ENCODE assay signal across 8 cellular contexts in the genomic region with DNA sequence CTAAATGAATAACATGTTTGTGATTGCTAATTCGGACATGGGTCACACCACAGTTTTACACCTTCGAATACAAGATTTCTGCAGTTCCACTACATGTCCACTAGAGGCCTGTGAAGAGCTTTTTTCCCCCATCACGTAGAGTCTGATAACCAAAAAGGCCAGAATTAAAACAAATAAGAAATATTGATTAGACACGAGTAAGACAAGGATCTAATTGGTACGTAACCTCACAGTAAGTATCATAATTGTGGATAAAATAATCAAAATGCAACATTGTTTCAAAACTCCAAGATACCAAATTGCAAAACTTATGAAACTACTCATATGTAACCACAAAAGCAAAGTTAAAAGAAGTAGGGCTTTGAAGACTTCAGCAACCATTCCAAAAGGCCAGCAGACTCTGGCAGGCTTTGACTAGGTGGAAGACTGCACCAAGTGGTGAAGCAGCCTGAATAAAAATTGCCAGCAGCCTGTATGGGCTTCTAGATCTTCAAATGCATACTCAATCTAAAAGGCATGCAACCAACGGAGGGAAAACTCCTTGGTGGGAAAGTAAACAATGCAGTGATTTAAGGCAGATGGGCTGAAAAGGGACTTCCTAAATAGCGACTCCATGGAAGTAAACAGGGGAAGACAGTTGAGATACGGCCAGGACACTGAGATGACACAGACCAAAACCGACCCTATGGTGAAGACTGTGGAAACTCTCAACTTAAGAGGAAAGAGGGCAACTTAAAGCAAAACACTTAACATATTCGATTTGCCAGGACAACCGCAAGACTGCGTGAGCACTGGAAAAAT. TPM values are rescaled to one million over a fixed set of nuclear protein-coding genes. Genes with fewer than 3 reads are reported as not detected.
DNase-seq lines count a peak whose midpoint lies in the region; ATAC-seq and FAIRE-seq lines count a peak whose summit lies in the region.

No MANE protein-coding gene starts in this region.

- peak; percentile 53 to 58 for ATAC-seq in CD4-positive, CD25-positive, alpha-beta regulatory T cell (ENCODE audit: low read depth in 2 of 2)
- ATAC-seq in GM18867 (IDR thresholded peaks at IDR 0.05; ENCODE audit: unreplicated experiment), result peak; percentile 80
- ATAC-seq in effector memory CD8-positive, alpha-beta T cell (replicated peaks), result peak; percentile 54
- ATAC-seq in activated CD8-positive, alpha-beta memory T cell treated with anti-CD3 and anti-CD28 coated beads, Interleukin-2, amount 10 ng/mL, durations not matched to agents 7 days and 5 days, result no peak

- no peaks in the 10 kb centered on the region for H3K9me3 ChIP-seq in CD4-positive, CD25-positive, alpha-beta regulatory T cell (ENCODE audit: control insufficient read depth in 2 of 2, low read length in 2 of 2)
- H3K9me3 ChIP-seq in mesodermal cell (ENCODE audit: control insufficient read depth, low read length), result peaks cover 7% of the 10 kb centered on the region

- CTCF ChIA-PET in activated CD8-positive, alpha-beta memory T cell treated with anti-CD3 and anti-CD28 coated beads, Interleukin-2, amount 10 ng/mL, durations not matched to agents 7 days and 5 days (lab: Charles Lee), result interaction anchor here (0.6 to 3.1 kb wide), 6 partner anchors 15 to 494 kb away, joined by 3 to 21 read pairs (median 4); no protein-coding TSS in a partner anchor

- H3K27me3 ChIP-seq in CD4-positive, CD25-positive, alpha-beta regulatory T cell (ENCODE audit: control insufficient read depth, insufficient read depth, low read length), result peaks cover 5% of the 10 kb centered on the region

- peaks cover 13% of the 10 kb centered on the region for H3K27me3 Mint-ChIP-seq in CD4-positive, CD25-positive, alpha-beta regulatory T cell
- peaks cover 4 to 6% of the 10 kb centered on the region in 2 donors for H3K27me3 Mint-ChIP-seq in effector memory CD8-positive, alpha-beta T cell
- H3K27me3 Mint-ChIP-seq in activated CD8-positive, alpha-beta memory T cell treated with anti-CD3 and anti-CD28 coated beads, Interleukin-2, amount 10 ng/mL, durations not matched to agents 7 days and 5 days, result no peaks in the 10 kb centered on the region

- H3K27ac Mint-ChIP-seq in CD4-positive, CD25-positive, alpha-beta regulatory T cell, result no peak overlapping the region
- no peak overlapping the region for H3K27ac Mint-ChIP-seq in effector memory CD8-positive, alpha-beta T cell
- H3K27ac Mint-ChIP-seq in activated CD8-positive, alpha-beta memory T cell treated with anti-CD3 and anti-CD28 coated beads, Interleukin-2, amount 10 ng/mL, durations not matched to agents 7 days and 5 days, result no peak overlapping the region

- H3K27ac ChIP-seq in CD4-positive, CD25-positive, alpha-beta regulatory T cell (ENCODE audit: insufficient read depth, low read length, poor library complexity, severe bottlenecking), result no peak overlapping the region
- H3K27ac ChIP-seq in mesodermal cell (ENCODE audit: low read depth, low read length, severe bottlenecking), result peak overlapping the region; percentile 95

- peaks cover 3% of the 10 kb centered on the region for H3K4me1 ChIP-seq in CD4-positive, CD25-positive, alpha-beta regulatory T cell (ENCODE audit: control insufficient read depth, insufficient read depth, low read length, poor library complexity, severe bottlenecking)
- H3K4me1 ChIP-seq in mesodermal cell (ENCODE audit: control insufficient read depth, insufficient read depth, low read length, poor library complexity, severe bottlenecking), result peaks cover 28% of the 10 kb centered on the region

- H3K4me1 Mint-ChIP-seq in CD4-positive, CD25-positive, alpha-beta regulatory T cell, result peaks cover 0 to 5% (median 3%) of the 10 kb centered on the region in 4 donors
- H3K4me1 Mint-ChIP-seq in effector memory CD8-positive, alpha-beta T cell (ENCODE audit: low read depth in 2 of 2), result peaks cover 0 to 1% of the 10 kb centered on the region in 2 donors
- peaks cover 3% of the 10 kb centered on the region for H3K4me1 Mint-ChIP-seq in activated CD8-positive, alpha-beta memory T cell treated with anti-CD3 and anti-CD28 coated beads, Interleukin-2, amount 10 ng/mL, durations not matched to agents 7 days and 5 days

- WGBS in mesodermal cell (ENCODE audit: insufficient coverage in 2 of 2), 2 experiments, result 52 to 63% methylated on average over 7 of the region's 12 CpGs

- no peaks in the 10 kb centered on the region for H3K36me3 ChIP-seq in CD4-positive, CD25-positive, alpha-beta regulatory T cell (ENCODE audit: control insufficient read depth, insufficient read depth, low read length)
- H3K36me3 ChIP-seq in mesodermal cell (ENCODE audit: control insufficient read depth, insufficient read depth, low read length), result peaks cover 11% of the 10 kb centered on the region

- H3K9me3 Mint-ChIP-seq in CD4-positive, CD25-positive, alpha-beta regulatory T cell, result peaks cover 0 to 12% (median 0%) of the 10 kb centered on the region in 7 donors
- no peaks in the 10 kb centered on the region for H3K9me3 Mint-ChIP-seq in effector memory CD8-positive, alpha-beta T cell
- peaks cover 6% of the 10 kb centered on the region for H3K9me3 Mint-ChIP-seq in activated CD8-positive, alpha-beta memory T cell treated with anti-CD3 and anti-CD28 coated beads, Interleukin-2, amount 10 ng/mL, durations not matched to agents 7 days and 5 days (ENCODE audit: low read depth)

- peak in 2 of 3 donors; percentile 46 to 47 for DNase-seq in CD4-positive, CD25-positive, alpha-beta regulatory T cell
- DNase-seq in HT-29 (ENCODE audit: low spot score) (peak; percentile 83), RCC 7860 (ENCODE audit: low spot score) (peak; percentile 36), mucosa of gallbladder (ENCODE audit: low spot score) (no peak)
- peak in 1 of 3 experiments; percentile 2 for DNase-seq in effector memory CD8-positive, alpha-beta T cell
- no peak for DNase-seq in activated CD8-positive, alpha-beta memory T cell treated with anti-CD3 and anti-CD28 coated beads, Interleukin-2, amount 10 ng/mL, durations not matched to agents 7 days and 5 days

- peak; percentile 33 for FAIRE-seq in RCC 7860 (lab: Jason Lieb, UNC)

- no peak overlapping the region for H3K4me3 ChIP-seq in CD4-positive, CD25-positive, alpha-beta regulatory T cell (ENCODE audit: low read depth, low read length)
- no peak overlapping the region for H3K4me3 ChIP-seq in mesodermal cell (ENCODE audit: extremely low read depth, insufficient read depth, low read length, poor library complexity, severe bottlenecking)

- H3K4me3 Mint-ChIP-seq in CD4-positive, CD25-positive, alpha-beta regulatory T cell, result no peak overlapping the region
- H3K4me3 Mint-ChIP-seq in effector memory CD8-positive, alpha-beta T cell, result no peak overlapping the region
- H3K4me3 Mint-ChIP-seq in activated CD8-positive, alpha-beta memory T cell treated with anti-CD3 and anti-CD28 coated beads, Interleukin-2, amount 10 ng/mL, durations not matched to agents 7 days and 5 days, result no peak overlapping the region

- H3K36me3 Mint-ChIP-seq in CD4-positive, CD25-positive, alpha-beta regulatory T cell, result no peaks in the 10 kb centered on the region
- no peaks in the 10 kb centered on the region for H3K36me3 Mint-ChIP-seq in effector memory CD8-positive, alpha-beta T cell (ENCODE audit: insufficient read depth)
- no peaks in the 10 kb centered on the region for H3K36me3 Mint-ChIP-seq in activated CD8-positive, alpha-beta memory T cell treated with anti-CD3 and anti-CD28 coated beads, Interleukin-2, amount 10 ng/mL, durations not matched to agents 7 days and 5 days

RNA-seq across cellular contexts. Expression of a gene that starts 56.7 kb away (rescaled TPM):
- total RNA-seq in CD4-positive, CD25-positive, alpha-beta regulatory T cell, result not detected
- polyA plus RNA-seq in CD4-positive, CD25-positive, alpha-beta regulatory T cell, result not detected
- 1.1 and 2.3 TPM in 2 replicates for total RNA-seq in HT-29 (2014; rRNA removed; shearing (Covaris generic))
- 7.7 TPM for polyA plus RNA-seq in mesodermal cell (2013, experiment 1 of 2)
- 7.5 TPM for polyA plus RNA-seq in mesodermal cell (2013, experiment 2 of 2)
- 1 to 10 TPM; 1.2 to 1.5 TPM for total RNA-seq in activated CD8-positive, alpha-beta memory T cell treated with anti-CD3 and anti-CD28 coated beads, Interleukin-2, amount 10 ng/mL, durations not matched to agents 7 days and 5 days
- 36.1 TPM for total RNA-seq in mucosa of gallbladder

Comparison
In these comparisons a context has a peak if more than half of its experiments do, and no peak if none do; other contexts are left out.
1. DNase-seq: peak in CD4-positive, CD25-positive, alpha-beta regulatory T cell (2 of 3), HT-29 (single experiment) and RCC 7860 (single experiment); none in activated CD8-positive, alpha-beta memory T cell treated with anti-CD3 and anti-CD28 coated beads, Interleukin-2, amount 10 ng/mL, durations not matched to agents 7 days and 5 days (single experiment) and mucosa of gallbladder (single experiment).
2. RNA of a gene that starts 56.7 kb away (total RNA-seq): 36.1 TPM in mucosa of gallbladder (single experiment); 1.1 to 2.3 TPM in HT-29, 1.2 to 1.5 TPM in activated CD8-positive, alpha-beta memory T cell treated with anti-CD3 and anti-CD28 coated beads, Interleukin-2, amount 10 ng/mL, durations not matched to agents 7 days and 5 days and not detected in CD4-positive, CD25-positive, alpha-beta regulatory T cell (single experiment); every median in the first group is over 10 times any median in the second.